Comparison of ENCODE assay signal across 28 cellular contexts in genomic region chr10:88127766-88128165, GRCh38.
"Had no signal": no experiment of that assay in that cellular context is flagged by ENCODE, and none has a peak within 500 bp of the region (broad histone marks: within the 10 kb centered on the region; RNA-seq: fewer than 3 reads in every experiment).

No MANE protein-coding gene starts in this region.

- H3K27me3 ChIP-seq: body of pancreas, esophagus squamous epithelium had no signal

- H3K27ac ChIP-seq: body of pancreas, epithelial cell of prostate, esophagus squamous epithelium, WERI-Rb-1 had no signal

- H3K27me3 Mint-ChIP-seq: activated B cell treated with CpG ODN at 0.5 μM for 24 hours, T-helper 17 cell had no signal

- H3K9me3 Mint-ChIP-seq: activated B cell treated with CpG ODN at 0.5 μM for 24 hours; activated naive CD4-positive, alpha-beta T cell treated with anti-CD3 and anti-CD28 coated beads, Interleukin-2, amount 10 ng/mL, durations not matched to agents 7 days and 5 days; activated T-cell treated with anti-CD3 and anti-CD28 coated beads, Interleukin-2, amount 50 U/mL, for 24 hours; activated T-cell treated with anti-CD3 and anti-CD28 coated beads, Interleukin-2, amount 50 U/mL, for 72 hours; T-helper 2 cell treated with Interferon-gamma antibody and Interleukin-4, amounts not matched to agents 5 μg/mL and 100 μg/mL, for 36 hours had no signal

- H3K27ac Mint-ChIP-seq: activated B cell treated with CpG ODN at 0.5 μM for 24 hours; activated naive CD4-positive, alpha-beta T cell treated with anti-CD3 and anti-CD28 coated beads, Interleukin-2, amount 10 ng/mL, durations not matched to agents 7 days and 5 days; activated naive CD4-positive, alpha-beta T cell treated with anti-CD3 and anti-CD28 coated beads, Interleukin-2, amount 50 U/mL, for 72 hours; activated T-cell treated with anti-CD3 and anti-CD28 coated beads, Interleukin-2, amount 50 U/mL, for 24 hours; activated T-cell treated with anti-CD3 and anti-CD28 coated beads, Interleukin-2, amount 50 U/mL, for 72 hours; T-helper 17 cell; T-helper 2 cell treated with Interferon-gamma antibody and Interleukin-4, amounts not matched to agents 5 μg/mL and 100 μg/mL, for 36 hours had no signal

- H3K4me3 ChIP-seq: body of pancreas, esophagus squamous epithelium had no signal

- DNase-seq: activated B cell treated with CpG ODN at 0.5 μM for 24 hours; activated CD4-positive, alpha-beta T cell treated with anti-CD3 and anti-CD28 coated beads for 48 hours; activated CD4-positive, alpha-beta T cell treated with anti-CD3 and anti-CD28 coated beads, Interleukin-2, amount 50 U/mL, for 1 hour; activated CD4-positive, alpha-beta T cell treated with anti-CD3 and anti-CD28 coated beads, Interleukin-2, amount 50 U/mL, for 48 hours; activated CD8-positive, alpha-beta memory T cell treated with anti-CD3 and anti-CD28 coated beads, Interleukin-2, amount 50 U/mL, for 48 hours; activated gamma-delta T cell; activated naive CD4-positive, alpha-beta T cell; activated naive CD4-positive, alpha-beta T cell treated with anti-CD3 and anti-CD28 coated beads, Interleukin-2, amount 10 ng/mL, durations not matched to agents 7 days and 5 days; activated T-cell treated with anti-CD3 and anti-CD28 coated beads for 4 hours; activated T-cell treated with anti-CD3 and anti-CD28 coated beads, Interleukin-2, amount 50 U/mL, for 24 hours; activated T-cell treated with anti-CD3 and anti-CD28 coated beads, Interleukin-2, amount 50 U/mL, for 72 hours; amniotic stem cell; anterior cingulate cortex; body of pancreas; caudate nucleus; cortex of kidney; dermis blood vessel endothelial cell; effector CD4-positive, alpha-beta T cell; esophagus squamous epithelium; head of caudate nucleus; T-helper 1 cell; T-helper 17 cell; T1000; WERI-Rb-1 had no signal

- H3K36me3 ChIP-seq: esophagus squamous epithelium, WERI-Rb-1 had no signal

- H3K4me1 Mint-ChIP-seq: activated B cell treated with CpG ODN at 0.5 μM for 24 hours; activated naive CD4-positive, alpha-beta T cell treated with anti-CD3 and anti-CD28 coated beads, Interleukin-2, amount 10 ng/mL, durations not matched to agents 7 days and 5 days; T-helper 17 cell had no signal

- H3K9me3 ChIP-seq: body of pancreas, esophagus squamous epithelium had no signal

- ATAC-seq: activated CD4-positive, CD25-positive, alpha-beta regulatory T cell treated with anti-CD3 and anti-CD28 coated beads, Interleukin-2, amount 50 U/mL, for 24 hours; activated naive CD4-positive, alpha-beta T cell treated with anti-CD3 and anti-CD28 coated beads, Interleukin-2, amount 50 U/mL, for 72 hours; activated T-cell treated with anti-CD3 and anti-CD28 coated beads, Interleukin-2, amount 50 U/mL, for 72 hours; body of pancreas; T-helper 17 cell had no signal

- H3K4me3 Mint-ChIP-seq: activated B cell treated with CpG ODN at 0.5 μM for 24 hours; activated naive CD4-positive, alpha-beta T cell treated with anti-CD3 and anti-CD28 coated beads, Interleukin-2, amount 10 ng/mL, durations not matched to agents 7 days and 5 days; activated T-cell treated with anti-CD3 and anti-CD28 coated beads, Interleukin-2, amount 50 U/mL, for 24 hours; activated T-cell treated with anti-CD3 and anti-CD28 coated beads, Interleukin-2, amount 50 U/mL, for 72 hours; T-helper 17 cell; T-helper 2 cell treated with Interferon-gamma antibody and Interleukin-4, amounts not matched to agents 5 μg/mL and 100 μg/mL, for 36 hours had no signal

- H3K36me3 Mint-ChIP-seq: activated naive CD4-positive, alpha-beta T cell treated with anti-CD3 and anti-CD28 coated beads, Interleukin-2, amount 10 ng/mL, durations not matched to agents 7 days and 5 days; activated naive CD4-positive, alpha-beta T cell treated with anti-CD3 and anti-CD28 coated beads, Interleukin-2, amount 50 U/mL, for 72 hours had no signal
